9 cellular contexts compared by ENCODE assay signal in the genomic region with DNA sequence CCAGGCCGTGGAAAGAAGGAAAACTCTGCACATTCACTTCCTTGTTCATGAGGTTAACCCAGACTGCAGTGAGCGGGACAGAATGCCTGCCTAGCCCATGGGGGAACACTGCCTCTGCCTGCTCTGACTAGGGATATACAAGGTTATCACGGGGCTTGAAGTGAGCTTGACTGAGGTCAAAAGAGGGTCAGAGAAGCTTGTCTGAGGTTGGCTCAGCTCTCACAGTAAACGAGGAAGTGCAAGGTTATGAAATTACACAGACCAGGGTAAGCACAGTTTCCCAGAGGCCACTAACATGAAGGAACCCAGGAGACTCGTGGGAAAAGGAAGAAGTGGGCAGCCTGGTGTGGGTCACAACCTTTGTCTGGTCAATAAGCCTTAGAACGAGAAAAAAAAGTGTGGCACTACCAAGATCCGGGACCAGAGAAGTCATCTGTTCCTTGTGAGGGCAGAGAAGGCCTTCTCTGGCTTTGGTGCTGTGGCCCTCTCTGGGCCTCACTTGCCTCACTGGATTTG. TPM values are rescaled to one million over a fixed set of nuclear protein-coding genes. Genes with fewer than 3 reads are reported as not detected.
DNase-seq lines count a peak whose midpoint lies in the region; ATAC-seq and FAIRE-seq lines count a peak whose summit lies in the region.
"Had no signal": no experiment of that assay in that cellular context is flagged by ENCODE, and none has a peak within 500 bp of the region (broad histone marks: within the 10 kb centered on the region; RNA-seq: fewer than 3 reads in every experiment).

No MANE protein-coding gene starts in this region.

- H3K4me3 Mint-ChIP-seq in immature natural killer cell = no peak overlapping the region

- peak overlapping the region; percentile 53 for H3K27ac ChIP-seq in substantia nigra (ENCODE audit: low read depth, low read length, poor library complexity, severe bottlenecking)

- peaks cover 0 to 5% (median 4%) of the 10 kb centered on the region in 3 donors for H3K27me3 Mint-ChIP-seq in immature natural killer cell (ENCODE audit: low read depth in 3 of 3)

- ATAC-seq in GM21825 (IDR thresholded peaks at IDR 0.05; ENCODE audit: unreplicated experiment) = no peak

- DNase-seq in NCI-H2196 (lab: John Stamatoyannopoulos, UW; ENCODE audit: unreplicated experiment) (peak; percentile 4), NCI-H2196 treated with DMSO at 0.1 percent for 48 hours (lab: John Stamatoyannopoulos, UW; ENCODE audit: unreplicated experiment) (no peak), SKM-1 (lab: John Stamatoyannopoulos, UW; ENCODE audit: unreplicated experiment) (peak; percentile 77), immature natural killer cell (no peak), substantia nigra (lab: John Stamatoyannopoulos, UW) (peak in 15 of 49 donors; percentile 7 to 57 (median 31)), KG1 (lab: John Stamatoyannopoulos, UW) (no peak), frontal cortex (ENCODE audit: low spot score in 2 of 2) (no peak)

- peak overlapping the region; percentile 61 to 90 (median 77) for H3K27ac Mint-ChIP-seq in immature natural killer cell

- FAIRE-seq in frontal cortex (lab: Jason Lieb, UNC) = no peak
- FAIRE-seq: A204.1 had no signal

- H3K9me3 Mint-ChIP-seq in immature natural killer cell = no peaks in the 10 kb centered on the region

- peaks cover under 1 to 23% (median 9%) of the 10 kb centered on the region in 3 donors for H3K36me3 Mint-ChIP-seq in immature natural killer cell

- H3K4me1 Mint-ChIP-seq in immature natural killer cell = peaks cover 50 to 68% of the 10 kb centered on the region in 2 donors

RNA-seq across cellular contexts. Expression of gene HIC1, which starts 28.8 kb away (rescaled TPM):
- polyA plus RNA-seq in immature natural killer cell = 1 to 10 TPM in 2 of 3 donors, under 1 TPM in 1; 0.90 to 5.9 (median 1.2) TPM
- total RNA-seq in frontal cortex = 3.3 TPM

RNA-seq across cellular contexts. Expression of gene OVCA2, which starts 41.8 kb away (rescaled TPM):
- polyA plus RNA-seq in immature natural killer cell = 100 to 1,000 TPM in 2 of 3 donors, 10 to 100 TPM in 1; 90.6 to 107 (median 104) TPM
- total RNA-seq in frontal cortex = 14.7 TPM

RNA-seq across cellular contexts. Expression of gene DPH1, which starts 53.7 kb away (rescaled TPM):
- 10 to 100 TPM; 18.6 to 26.4 (median 21.4) TPM for polyA plus RNA-seq in immature natural killer cell
- total RNA-seq in frontal cortex = 21.6 TPM

RNA-seq across cellular contexts. Expression of gene RTN4RL1, which starts 58.5 kb away (rescaled TPM):
- under 1 TPM in 1 of 3 donors, not detected in 2; 0.37 TPM for polyA plus RNA-seq in immature natural killer cell
- 20.4 TPM for total RNA-seq in frontal cortex

Comparison
In these comparisons a context has a peak if more than half of its experiments do, and no peak if none do; other contexts are left out.
1. DNase-seq: peak in NCI-H2196 (single experiment) and SKM-1 (single experiment); none in NCI-H2196 treated with DMSO at 0.1 percent for 48 hours (single experiment), immature natural killer cell (0 of 3), KG1 (single experiment) and frontal cortex (0 of 2).